19 cellular contexts compared by ENCODE assay signal in the genomic region with DNA sequence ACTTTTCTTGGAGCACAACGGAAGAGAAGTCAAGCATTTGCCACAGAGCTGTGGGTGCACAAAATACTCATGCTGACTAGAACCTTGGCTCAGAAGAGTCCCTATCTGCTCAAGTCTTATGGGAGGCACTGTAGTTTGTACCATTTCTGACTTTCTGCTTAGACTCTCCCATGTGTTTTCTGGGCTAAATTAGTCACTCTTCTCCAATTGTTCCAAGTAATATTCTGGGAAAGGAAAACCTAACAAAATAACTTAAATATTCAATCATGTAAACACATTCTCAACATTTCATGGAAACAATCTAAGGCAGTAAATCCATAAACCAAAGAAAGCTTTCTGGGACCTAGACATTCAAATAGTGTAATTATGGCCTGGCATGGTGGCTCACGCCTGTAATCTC.
DNase-seq lines count a peak whose midpoint lies in the region.
"Had no signal": no experiment of that assay in that cellular context is flagged by ENCODE, and none has a peak within 500 bp of the region (broad histone marks: within the 10 kb centered on the region; RNA-seq: fewer than 3 reads in every experiment).

No MANE protein-coding gene starts in this region.

- H3K4me1 ChIP-seq in Karpas-422 (ENCODE audit: low read length) = no peaks in the 10 kb centered on the region

- H4K20me1 ChIP-seq in Karpas-422 (ENCODE audit: insufficient read depth, low read depth, low read length) = no peaks in the 10 kb centered on the region
- H4K20me1 ChIP-seq: BLaER1 had no signal

- no peak overlapping the region for H2AFZ ChIP-seq in Karpas-422 (ENCODE audit: low read length)

- H3K4me2 ChIP-seq in Karpas-422 (ENCODE audit: low read depth, low read length, poor library complexity, severe bottlenecking) = no peak overlapping the region
- H3K4me2 ChIP-seq: BLaER1 had no signal

- DNase-seq in EH (ENCODE audit: low read depth) = peak; percentile 61
- peak; percentile 12 for DNase-seq in Karpas-422
- peak; percentile 54 for DNase-seq in fibroblast of gingiva (ENCODE audit: low read depth)
- peak; percentile 38 for DNase-seq in stromal cell of bone marrow (ENCODE audit: low read depth)
- DNase-seq in dedifferentiated amniotic fluid mesenchymal stem cell (ENCODE audit: extremely low spot score) = no peak
- no peak for DNase-seq in Kasumi-1 (lab: John Stamatoyannopoulos, UW)
- DNase-seq in NCI-H1930 (lab: John Stamatoyannopoulos, UW) = no peak
- DNase-seq: CD4-positive, alpha-beta T cell; COR-L47; DMS79; H7; MV-4-11; NCI-H1105 treated with DMSO at 0.1 percent for 48 hours; NCI-H2081; NCI-H2171; NCI-H526; OCI-M1 had no signal

- H3K27ac ChIP-seq in Karpas-422 (ENCODE audit: low read length) = no peak overlapping the region
- H3K27ac ChIP-seq: BLaER1 had no signal

- H3K27me3 ChIP-seq in Karpas-422 (ENCODE audit: low read length) = no peaks in the 10 kb centered on the region
- H3K27me3 ChIP-seq: BLaER1 had no signal

- H3K9me2 ChIP-seq in Karpas-422 (replicated peaks; ENCODE audit: insufficient read depth, low read length) = no peaks in the 10 kb centered on the region

- H3K9me3 ChIP-seq in Karpas-422 (ENCODE audit: low read length) = no peaks in the 10 kb centered on the region
- H3K9me3 ChIP-seq: BLaER1 had no signal

- no peaks in the 10 kb centered on the region for H3K36me3 ChIP-seq in Karpas-422 (ENCODE audit: insufficient read depth, low read length)
- H3K36me3 ChIP-seq: BLaER1 had no signal

- no peak overlapping the region for H3K9ac ChIP-seq in Karpas-422 (ENCODE audit: low read length)
- H3K9ac ChIP-seq: BLaER1 had no signal

- no peak overlapping the region for H3K4me3 ChIP-seq in Karpas-422 (ENCODE audit: low read length)
- H3K4me3 ChIP-seq: BLaER1, K562 had no signal

- no peaks in the 10 kb centered on the region for H3K79me2 ChIP-seq in Karpas-422 (ENCODE audit: low read length)

Comparison
In these comparisons a context has a peak if more than half of its experiments do, and no peak if none do; other contexts are left out.
1. DNase-seq: peak in EH (single experiment), Karpas-422 (single experiment), fibroblast of gingiva (single experiment) and stromal cell of bone marrow (single experiment); none in dedifferentiated amniotic fluid mesenchymal stem cell (single experiment), Kasumi-1 (0 of 2) and NCI-H1930 (0 of 2).